Comparison of ENCODE assay signal across 1 cellular context in genomic region chr15:41683955-41684354, GRCh38.
TF ChIP-seq lines count a peak whose summit lies in the region.

No MANE protein-coding gene starts in this region.

TF ChIP-seq in A549, 52 proteins besides CTCF, POLR2A, EP300 and RAD21 (continued from another document):
- no peak for TF ChIP-seq HMGXB4 (CRISPR knock-in tag; IDR thresholded peaks at IDR 0.05; ENCODE audit: borderline replicate concordance)
- no peak for TF ChIP-seq KDM5A (IDR thresholded peaks at IDR 0.05)
TF ChIP-seq in A549: peak in this region for 0.
